ENCODE assay signal across 14 cellular contexts in the genomic region with DNA sequence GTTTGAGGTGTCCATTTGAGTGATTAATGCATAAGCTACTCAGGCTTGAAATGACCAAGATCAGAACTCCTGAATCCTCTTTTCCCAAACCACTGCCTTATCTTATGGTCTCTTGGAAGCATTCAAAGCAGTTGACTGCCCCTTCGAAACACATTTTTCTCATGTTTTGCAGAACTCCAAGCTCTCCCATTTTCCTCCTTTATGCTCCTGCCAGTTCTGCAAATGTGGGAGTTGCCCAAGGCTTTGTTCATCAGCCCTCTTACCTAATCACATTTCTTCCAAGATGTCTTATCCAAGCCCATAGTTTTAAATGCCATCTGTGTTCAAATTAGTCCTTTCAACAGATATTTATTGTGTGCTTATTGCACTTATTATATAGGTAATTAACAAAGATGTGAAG. TPM values are rescaled to one million over a fixed set of nuclear protein-coding genes. Genes with fewer than 3 reads are reported as not detected.
DNase-seq lines count a peak whose midpoint lies in the region; ATAC-seq and TF ChIP-seq lines count a peak whose summit lies in the region.
"Had no signal": no experiment of that assay in that cellular context is flagged by ENCODE, and none has a peak within 500 bp of the region (broad histone marks: within the 10 kb centered on the region; RNA-seq: fewer than 3 reads in every experiment).

No MANE protein-coding gene starts in this region.

- no peak for ATAC-seq in SK-N-SH treated with all-trans-retinoic acid at 6 μM for 48 hours
- no peak for ATAC-seq in HCT116
- ATAC-seq in naive thymus-derived CD8-positive, alpha-beta T cell: no peak
- ATAC-seq: heart right ventricle had no signal

- no peak overlapping the region for H3K9ac ChIP-seq in SK-N-SH
- H3K9ac ChIP-seq in HCT116 (ENCODE audit: low read length): no peak overlapping the region
- H3K9ac ChIP-seq: parathyroid adenoma had no signal

- intact Hi-C loops in HCT116 (cut with micrococcal nuclease): no loop called here

- H3K4me1 Mint-ChIP-seq in activated naive CD8-positive, alpha-beta T cell treated with anti-CD3 and anti-CD28 coated beads for 36 hours: peaks cover 46% of the 10 kb centered on the region
- peaks cover 24 to 70% (median 63%) of the 10 kb centered on the region in 4 donors for H3K4me1 Mint-ChIP-seq in naive thymus-derived CD8-positive, alpha-beta T cell

- H3K4me1 ChIP-seq in SK-N-SH (ENCODE audit: control insufficient read depth in 1 of 2, insufficient read depth in 2 of 2, low read depth in 1 of 2, low read length in 1 of 2) (peaks cover 6 to 7% of the 10 kb centered on the region in 2 experiments; a peak in 3 of 4 replicates), HCT116 (ENCODE audit: control insufficient read depth in 1 of 2, insufficient read depth in 2 of 2, low read length in 2 of 2) (peaks cover 6 to 21% of the 10 kb centered on the region in 2 experiments)
- H3K4me1 ChIP-seq: parathyroid adenoma had no signal

- H3K27me3 ChIP-seq in SK-N-SH (ENCODE audit: insufficient read depth): no peaks in the 10 kb centered on the region
- no peaks in the 10 kb centered on the region for H3K27me3 ChIP-seq in HCT116 (ENCODE audit: insufficient read depth, low read length)
- H3K27me3 ChIP-seq: ascending aorta, heart right ventricle had no signal

- H2AFZ ChIP-seq in SK-N-SH (ENCODE audit: low read depth): no peak overlapping the region
- H2AFZ ChIP-seq in HCT116 (ENCODE audit: low read depth, low read length, poor library complexity, severe bottlenecking): no peak overlapping the region
- H2AFZ ChIP-seq: parathyroid adenoma had no signal

- H3K36me3 Mint-ChIP-seq in activated naive CD8-positive, alpha-beta T cell treated with anti-CD3 and anti-CD28 coated beads for 36 hours: peaks cover 61% of the 10 kb centered on the region
- peaks cover 0 to 32% (median 2%) of the 10 kb centered on the region in 3 donors for H3K36me3 Mint-ChIP-seq in naive thymus-derived CD8-positive, alpha-beta T cell

- no peaks in the 10 kb centered on the region for H3K9me3 Mint-ChIP-seq in activated naive CD8-positive, alpha-beta T cell treated with anti-CD3 and anti-CD28 coated beads for 36 hours
- H3K9me3 Mint-ChIP-seq in naive thymus-derived CD8-positive, alpha-beta T cell: no peaks in the 10 kb centered on the region

- TF ChIP-seq EP300 in SK-N-SH (IDR thresholded peaks at IDR 0.05; ENCODE audit: borderline replicate concordance in 1 of 2, low read depth in 1 of 2, low read length in 1 of 2): no peak

- H3K79me2 ChIP-seq in SK-N-SH (ENCODE audit: insufficient read depth): peaks cover 89% of the 10 kb centered on the region
- peaks cover 77% of the 10 kb centered on the region for H3K79me2 ChIP-seq in HCT116 (ENCODE audit: insufficient read depth, low read length)

- POLR2A ChIA-PET in SK-N-SH (lab: Yijun Ruan, JAX): no interaction called here
- POLR2A ChIA-PET in HCT116 (lab: Charles Lee): no interaction called here
- POLR2A ChIA-PET in naive thymus-derived CD8-positive, alpha-beta T cell (lab: Charles Lee): interaction anchor here (1.9 kb wide), 1 partner anchor 17 kb away, joined by 4 read pairs; a partner anchor contains a TSS

- H3K27me3 Mint-ChIP-seq in activated naive CD8-positive, alpha-beta T cell treated with anti-CD3 and anti-CD28 coated beads for 36 hours: no peaks in the 10 kb centered on the region
- H3K27me3 Mint-ChIP-seq in naive thymus-derived CD8-positive, alpha-beta T cell: no peaks in the 10 kb centered on the region

- BruUV-seq in HCT116 (replicated peaks; lab: Mats Ljungman, UMichigan): no TSS peak

- H3K4me3 ChIP-seq in SK-N-SH (ENCODE audit: low read depth in 2 of 2, low read length in 1 of 2): no peak overlapping the region
- no peak overlapping the region for H3K4me3 ChIP-seq in HCT116 (replicated peaks in 1 of 2; ENCODE audit: low read depth in 1 of 2, low read length in 2 of 2)

- peak overlapping the region; percentile 43 for H3K27ac Mint-ChIP-seq in activated naive CD8-positive, alpha-beta T cell treated with anti-CD3 and anti-CD28 coated beads for 36 hours
- H3K27ac Mint-ChIP-seq in naive thymus-derived CD8-positive, alpha-beta T cell: peak overlapping the region; percentile 15 to 99 (median 69)

- no peaks in the 10 kb centered on the region for H3K9me2 ChIP-seq in SK-N-SH
- H3K9me2 ChIP-seq in HCT116 (ENCODE audit: insufficient read depth): no peaks in the 10 kb centered on the region

- peak overlapping the region; percentile 49 for H3K4me2 ChIP-seq in SK-N-SH
- H3K4me2 ChIP-seq in HCT116 (ENCODE audit: low read length): peak overlapping the region; percentile 87; the same call in 1 of the 2 replicates

- RAD21 ChIA-PET in HCT116 (lab: Charles Lee; ENCODE audit: low non-redundant PET in 1 of 2, low total read pairs in 2 of 2, uncharacterized antibody in 2 of 2, unreplicated experiment in 2 of 2): no interaction called here

- no peak for TF ChIP-seq RAD21 in SK-N-SH (IDR thresholded peaks at IDR 0.05; ENCODE audit: low read length)
- no peak for TF ChIP-seq RAD21 in HCT116 (IDR thresholded peaks at IDR 0.05; ENCODE audit: low read depth)

- no peak for DNase-seq in SK-N-SH
- DNase-seq in HCT116 (ENCODE audit: low read depth, low spot score): no peak
- DNase-seq in activated naive CD8-positive, alpha-beta T cell treated with anti-CD3 and anti-CD28 coated beads for 36 hours: no peak
- DNase-seq in naive thymus-derived CD8-positive, alpha-beta T cell: no peak
- no peak for DNase-seq in stimulated activated CD4-positive, alpha-beta T cell treated with anti-CD3 and anti-CD28 coated beads, Interleukin-4, amount 100 ng/mL, for 24 hours
- no peak for DNase-seq in COLO668 (lab: John Stamatoyannopoulos, UW; ENCODE audit: unreplicated experiment)
- no peak for DNase-seq in DMS79 (lab: John Stamatoyannopoulos, UW)
- DNase-seq: heart right ventricle; NCI-H2107; stimulated activated CD4-positive, alpha-beta T cell treated with anti-CD3 and anti-CD28 coated beads, Interleukin-12 subunit alpha, Interleukin-12 subunit beta, amount 100 ng/mL, for 4 hours; SW 1271 had no signal

- WGBS in SK-N-SH (ENCODE audit: low lambda C conversion rate): 100% methylated on average over 1 of the region's 1 CpG

- TF ChIP-seq CTCF in SK-N-SH (IDR thresholded peaks at IDR 0.05): no peak
- no peak for TF ChIP-seq CTCF in HCT116 (IDR thresholded peaks at IDR 0.05 in 2 of 3, conservative IDR thresholded peaks at IDR 0.05 in 1 of 3; ENCODE audit: borderline replicate concordance in 1 of 3, insufficient read depth in 1 of 3, low read depth in 2 of 3, low read length in 2 of 3)

- H3K36me3 ChIP-seq in SK-N-SH (replicated peaks in 1 of 2; ENCODE audit: control insufficient read depth in 1 of 2, insufficient read depth in 2 of 2, low read length in 1 of 2) (peaks cover 16 to 30% of the 10 kb centered on the region in 2 experiments), HCT116 (ENCODE audit: control insufficient read depth in 1 of 2, insufficient read depth in 2 of 2, low read length in 2 of 2) (peaks cover 3 to 19% of the 10 kb centered on the region in 2 experiments; a peak in 1 of 4 replicates)

- H3K4me3 Mint-ChIP-seq in activated naive CD8-positive, alpha-beta T cell treated with anti-CD3 and anti-CD28 coated beads for 36 hours: peak overlapping the region; percentile 71
- H3K4me3 Mint-ChIP-seq in naive thymus-derived CD8-positive, alpha-beta T cell: peak overlapping the region; percentile 9 to 99 (median 70)

- H4K20me1 ChIP-seq in SK-N-SH (ENCODE audit: insufficient read depth) (peaks cover 8% of the 10 kb centered on the region; the same call in 1 of the 2 replicates), HCT116 (ENCODE audit: insufficient read depth) (no peaks in the 10 kb centered on the region; the same call in 1 of the 2 replicates)

- CTCF ChIA-PET in SK-N-SH (lab: Yijun Ruan, JAX) (interaction anchor here (1.2 to 1.9 kb wide), 2 partner anchors 50 to 216 kb away, joined by 3 to 5 read pairs; a partner anchor contains a TSS), HCT116 (lab: Charles Lee) (no interaction called here)

- no peak for TF ChIP-seq POLR2A in HCT116 (IDR thresholded peaks at IDR 0.05; ENCODE audit: borderline replicate concordance, extremely low read depth, insufficient read depth, insufficient read length)

- no peak overlapping the region for H3K27ac ChIP-seq in SK-N-SH (ENCODE audit: low read depth in 2 of 2, low read length in 1 of 2)
- H3K27ac ChIP-seq in HCT116 (ENCODE audit: low read depth, low read length): no peak overlapping the region; the same call in 1 of the 2 replicates
- H3K27ac ChIP-seq: parathyroid adenoma had no signal

- H3F3A ChIP-seq in SK-N-SH (replicated peaks; ENCODE audit: insufficient read depth): peaks cover 39% of the 10 kb centered on the region

- H3K9me3 ChIP-seq in SK-N-SH: no peaks in the 10 kb centered on the region
- no peaks in the 10 kb centered on the region for H3K9me3 ChIP-seq in HCT116 (ENCODE audit: control insufficient read depth in 1 of 2, insufficient read depth in 1 of 2, low read depth in 1 of 2, low read length in 2 of 2)
- H3K9me3 ChIP-seq: ascending aorta, heart right ventricle had no signal

RNA-seq across cellular contexts. Expression of a gene that starts 1.8 kb away (rescaled TPM):
- polyA plus RNA-seq in SK-N-SH (2012; rRNA removed): 8.9 and 9.9 TPM in 2 replicates
- polyA plus RNA-seq in SK-N-SH (2012; cell fraction: cytosol; rRNA removed): 10.8 and 11.4 TPM in 2 replicates
- 5.8 and 9.6 TPM in 2 replicates for polyA plus RNA-seq in SK-N-SH (2012; cell fraction: nucleus; rRNA removed)
- 13.7 TPM for total RNA-seq in HCT116 (2021; ENCODE audit: unreplicated experiment)
- polyA plus RNA-seq in HCT116 (2012): 6.0 and 6.9 TPM in 2 replicates
- total RNA-seq in activated naive CD8-positive, alpha-beta T cell treated with anti-CD3 and anti-CD28 coated beads for 36 hours: 10 to 100 TPM; 15.5 to 15.6 TPM
- 1 to 10 TPM; 6.9 TPM for total RNA-seq in naive thymus-derived CD8-positive, alpha-beta T cell
- 10 to 100 TPM; 10.1 to 16.7 (median 12.3) TPM for polyA plus RNA-seq in naive thymus-derived CD8-positive, alpha-beta T cell

RNA-seq across cellular contexts. Expression of a gene that starts 16.3 kb away (rescaled TPM):
- polyA plus RNA-seq in SK-N-SH (2012; rRNA removed): 20.6 and 22.0 TPM in 2 replicates
- 24.4 and 24.8 TPM in 2 replicates for polyA plus RNA-seq in SK-N-SH (2012; cell fraction: cytosol; rRNA removed)
- 9.3 and 9.7 TPM in 2 replicates for polyA plus RNA-seq in SK-N-SH (2012; cell fraction: nucleus; rRNA removed)
- total RNA-seq in HCT116 (2021; ENCODE audit: unreplicated experiment): 22.9 TPM
- 8.5 and 12.1 TPM in 2 replicates for polyA plus RNA-seq in HCT116 (2012)
- total RNA-seq in activated naive CD8-positive, alpha-beta T cell treated with anti-CD3 and anti-CD28 coated beads for 36 hours: 10 to 100 TPM; 40.0 to 42.0 TPM
- total RNA-seq in naive thymus-derived CD8-positive, alpha-beta T cell: 10 to 100 TPM; 24.9 to 26.9 TPM
- 10 to 100 TPM; 15.8 to 25.9 (median 19.8) TPM for polyA plus RNA-seq in naive thymus-derived CD8-positive, alpha-beta T cell

RNA-seq across cellular contexts. Expression of a gene that starts 16.4 kb away (rescaled TPM):
- polyA plus RNA-seq in SK-N-SH (2012; rRNA removed): 260 and 337 TPM in 2 replicates
- 446 and 755 TPM in 2 replicates for polyA plus RNA-seq in SK-N-SH (2012; cell fraction: cytosol; rRNA removed)
- 59.1 and 73.7 TPM in 2 replicates for polyA plus RNA-seq in SK-N-SH (2012; cell fraction: nucleus; rRNA removed)
- 212 TPM for total RNA-seq in HCT116 (2021; ENCODE audit: unreplicated experiment)
- polyA plus RNA-seq in HCT116 (2012): 349 and 403 TPM in 2 replicates
- 100 to 1,000 TPM; 236 to 250 TPM for total RNA-seq in activated naive CD8-positive, alpha-beta T cell treated with anti-CD3 and anti-CD28 coated beads for 36 hours
- 100 to 1,000 TPM; 259 to 268 TPM for total RNA-seq in naive thymus-derived CD8-positive, alpha-beta T cell
- 100 to 1,000 TPM; 489 to 628 (median 623) TPM for polyA plus RNA-seq in naive thymus-derived CD8-positive, alpha-beta T cell

RNA-seq across cellular contexts. Expression of a gene that starts 38.1 kb away (rescaled TPM):
- polyA plus RNA-seq in SK-N-SH (2012; rRNA removed): 9.3 and 9.5 TPM in 2 replicates
- polyA plus RNA-seq in SK-N-SH (2012; cell fraction: cytosol; rRNA removed): 11.5 and 17.6 TPM in 2 replicates
- 3.7 and 4.5 TPM in 2 replicates for polyA plus RNA-seq in SK-N-SH (2012; cell fraction: nucleus; rRNA removed)
- 34.6 TPM for total RNA-seq in HCT116 (2021; ENCODE audit: unreplicated experiment)
- polyA plus RNA-seq in HCT116 (2012): 13.1 and 20.6 TPM in 2 replicates
- total RNA-seq in activated naive CD8-positive, alpha-beta T cell treated with anti-CD3 and anti-CD28 coated beads for 36 hours: 10 to 100 TPM; 58.9 to 59.9 TPM
- total RNA-seq in naive thymus-derived CD8-positive, alpha-beta T cell: 10 to 100 TPM; 12.1 to 12.9 TPM
- polyA plus RNA-seq in naive thymus-derived CD8-positive, alpha-beta T cell: 10 to 100 TPM in 1 of 3 donors, 1 to 10 TPM in 2; 8.5 to 10.4 (median 8.9) TPM
- total RNA-seq: ascending aorta had no signal

RNA-seq across cellular contexts. Expression of a gene that starts 50.7 kb away (rescaled TPM):
- polyA plus RNA-seq in SK-N-SH (2012; rRNA removed): 11,220 and 15,074 TPM in 2 replicates
- polyA plus RNA-seq in SK-N-SH (2012; cell fraction: cytosol; rRNA removed): 14,126 and 18,473 TPM in 2 replicates
- polyA plus RNA-seq in SK-N-SH (2012; cell fraction: nucleus; rRNA removed): 2,005 and 4,034 TPM in 2 replicates
- total RNA-seq in HCT116 (2021; ENCODE audit: unreplicated experiment): 1,825 TPM
- 5,659 and 7,428 TPM in 2 replicates for polyA plus RNA-seq in HCT116 (2012)
- 1,000 to 10,000 TPM; 1,759 to 2,048 TPM for total RNA-seq in activated naive CD8-positive, alpha-beta T cell treated with anti-CD3 and anti-CD28 coated beads for 36 hours
- 1,000 to 10,000 TPM; 2,453 to 3,084 TPM for total RNA-seq in naive thymus-derived CD8-positive, alpha-beta T cell
- over 10,000 TPM; 11,853 to 13,490 (median 12,998) TPM for polyA plus RNA-seq in naive thymus-derived CD8-positive, alpha-beta T cell
